1 cellular context compared by ENCODE assay signal in genomic region chr19:32345261-32346207, GRCh38.
TF ChIP-seq lines count a peak whose summit lies in the region.

TSS of gene ZNF507 (plus strand) at chr19:32345610. CDS start at chr19:32352831, 7,221 bp downstream.

TF ChIP-seq in K562, 482 proteins besides CTCF, POLR2A, EP300 and RAD21 (continued from another document and continues in another):
- TF ChIP-seq FOXJ3 (CRISPR knock-in tag; IDR thresholded peaks at IDR 0.05), result no peak
- TF ChIP-seq ELK1 (CRISPR knock-in tag; IDR thresholded peaks at IDR 0.05), result no peak
- TF ChIP-seq, protein P1, sequence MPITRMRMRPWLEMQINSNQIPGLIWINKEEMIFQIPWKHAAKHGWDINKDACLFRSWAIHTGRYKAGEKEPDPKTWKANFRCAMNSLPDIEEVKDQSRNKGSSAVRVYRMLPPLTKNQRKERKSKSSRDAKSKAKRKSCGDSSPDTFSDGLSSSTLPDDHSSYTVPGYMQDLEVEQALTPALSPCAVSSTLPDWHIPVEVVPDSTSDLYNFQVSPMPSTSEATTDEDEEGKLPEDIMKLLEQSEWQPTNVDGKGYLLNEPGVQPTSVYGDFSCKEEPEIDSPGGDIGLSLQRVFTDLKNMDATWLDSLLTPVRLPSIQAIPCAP (CRISPR knock-in tag; IDR thresholded peaks at IDR 0.05; ENCODE audit: borderline replicate concordance), result no peak
- TF ChIP-seq YBX1 (IDR thresholded peaks at IDR 0.05), result no peak
- TF ChIP-seq, protein P2, sequence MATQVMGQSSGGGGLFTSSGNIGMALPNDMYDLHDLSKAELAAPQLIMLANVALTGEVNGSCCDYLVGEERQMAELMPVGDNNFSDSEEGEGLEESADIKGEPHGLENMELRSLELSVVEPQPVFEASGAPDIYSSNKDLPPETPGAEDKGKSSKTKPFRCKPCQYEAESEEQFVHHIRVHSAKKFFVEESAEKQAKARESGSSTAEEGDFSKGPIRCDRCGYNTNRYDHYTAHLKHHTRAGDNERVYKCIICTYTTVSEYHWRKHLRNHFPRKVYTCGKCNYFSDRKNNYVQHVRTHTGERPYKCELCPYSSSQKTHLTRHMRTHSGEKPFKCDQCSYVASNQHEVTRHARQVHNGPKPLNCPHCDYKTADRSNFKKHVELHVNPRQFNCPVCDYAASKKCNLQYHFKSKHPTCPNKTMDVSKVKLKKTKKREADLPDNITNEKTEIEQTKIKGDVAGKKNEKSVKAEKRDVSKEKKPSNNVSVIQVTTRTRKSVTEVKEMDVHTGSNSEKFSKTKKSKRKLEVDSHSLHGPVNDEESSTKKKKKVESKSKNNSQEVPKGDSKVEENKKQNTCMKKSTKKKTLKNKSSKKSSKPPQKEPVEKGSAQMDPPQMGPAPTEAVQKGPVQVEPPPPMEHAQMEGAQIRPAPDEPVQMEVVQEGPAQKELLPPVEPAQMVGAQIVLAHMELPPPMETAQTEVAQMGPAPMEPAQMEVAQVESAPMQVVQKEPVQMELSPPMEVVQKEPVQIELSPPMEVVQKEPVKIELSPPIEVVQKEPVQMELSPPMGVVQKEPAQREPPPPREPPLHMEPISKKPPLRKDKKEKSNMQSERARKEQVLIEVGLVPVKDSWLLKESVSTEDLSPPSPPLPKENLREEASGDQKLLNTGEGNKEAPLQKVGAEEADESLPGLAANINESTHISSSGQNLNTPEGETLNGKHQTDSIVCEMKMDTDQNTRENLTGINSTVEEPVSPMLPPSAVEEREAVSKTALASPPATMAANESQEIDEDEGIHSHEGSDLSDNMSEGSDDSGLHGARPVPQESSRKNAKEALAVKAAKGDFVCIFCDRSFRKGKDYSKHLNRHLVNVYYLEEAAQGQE (CRISPR knock-in tag; IDR thresholded peaks at IDR 0.05; ENCODE audit: low read depth), result no peak
- no peak for TF ChIP-seq ZNF444 (CRISPR knock-in tag; IDR thresholded peaks at IDR 0.05)
- TF ChIP-seq GMEB1 (CRISPR knock-in tag; IDR thresholded peaks at IDR 0.05), result no peak
- TF ChIP-seq CXXC5 (CRISPR knock-in tag; IDR thresholded peaks at IDR 0.05), result peak; percentile 86
- TF ChIP-seq PATZ1 (CRISPR knock-in tag; IDR thresholded peaks at IDR 0.05; ENCODE audit: borderline replicate concordance), result no peak
- TF ChIP-seq POLR2AphosphoS5 (IDR thresholded peaks at IDR 0.05; ENCODE audit: control insufficient read depth, insufficient read depth, low read depth, low read length), result peak; percentile 65; the same call in 1 of the 2 replicates
- TF ChIP-seq ZNF717 (CRISPR knock-in tag; IDR thresholded peaks at IDR 0.05), result no peak
- TF ChIP-seq SMC3 (conservative IDR thresholded peaks at IDR 0.05; ENCODE audit: insufficient read depth, low read depth, low read length), result no peak
- TF ChIP-seq MAX (CRISPR knock-in tag; IDR thresholded peaks at IDR 0.05), result peak; percentile 87
- peak in 1 of 2 experiments; percentile 50; a peak in 1 of 4 replicates for TF ChIP-seq ARNT (IDR thresholded peaks at IDR 0.05)
- TF ChIP-seq ILK (tag; IDR thresholded peaks at IDR 0.05; ENCODE audit: borderline replicate concordance, low read depth), result no peak
- TF ChIP-seq SAP30 (IDR thresholded peaks at IDR 0.05; ENCODE audit: borderline replicate concordance, insufficient read depth, low read depth, low read length, poor library complexity, severe bottlenecking), result peak; percentile 91
- no peak for TF ChIP-seq THRAP3 (IDR thresholded peaks at IDR 0.05; ENCODE audit: borderline replicate concordance)
- no peak for TF ChIP-seq TARDBP (IDR thresholded peaks at IDR 0.05)
- TF ChIP-seq, protein P3, sequence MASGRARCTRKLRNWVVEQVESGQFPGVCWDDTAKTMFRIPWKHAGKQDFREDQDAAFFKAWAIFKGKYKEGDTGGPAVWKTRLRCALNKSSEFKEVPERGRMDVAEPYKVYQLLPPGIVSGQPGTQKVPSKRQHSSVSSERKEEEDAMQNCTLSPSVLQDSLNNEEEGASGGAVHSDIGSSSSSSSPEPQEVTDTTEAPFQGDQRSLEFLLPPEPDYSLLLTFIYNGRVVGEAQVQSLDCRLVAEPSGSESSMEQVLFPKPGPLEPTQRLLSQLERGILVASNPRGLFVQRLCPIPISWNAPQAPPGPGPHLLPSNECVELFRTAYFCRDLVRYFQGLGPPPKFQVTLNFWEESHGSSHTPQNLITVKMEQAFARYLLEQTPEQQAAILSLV (tag; IDR thresholded peaks at IDR 0.05), result no peak
- TF ChIP-seq ZNF282 (CRISPR knock-in tag; IDR thresholded peaks at IDR 0.05), result no peak
- TF ChIP-seq, protein P4, sequence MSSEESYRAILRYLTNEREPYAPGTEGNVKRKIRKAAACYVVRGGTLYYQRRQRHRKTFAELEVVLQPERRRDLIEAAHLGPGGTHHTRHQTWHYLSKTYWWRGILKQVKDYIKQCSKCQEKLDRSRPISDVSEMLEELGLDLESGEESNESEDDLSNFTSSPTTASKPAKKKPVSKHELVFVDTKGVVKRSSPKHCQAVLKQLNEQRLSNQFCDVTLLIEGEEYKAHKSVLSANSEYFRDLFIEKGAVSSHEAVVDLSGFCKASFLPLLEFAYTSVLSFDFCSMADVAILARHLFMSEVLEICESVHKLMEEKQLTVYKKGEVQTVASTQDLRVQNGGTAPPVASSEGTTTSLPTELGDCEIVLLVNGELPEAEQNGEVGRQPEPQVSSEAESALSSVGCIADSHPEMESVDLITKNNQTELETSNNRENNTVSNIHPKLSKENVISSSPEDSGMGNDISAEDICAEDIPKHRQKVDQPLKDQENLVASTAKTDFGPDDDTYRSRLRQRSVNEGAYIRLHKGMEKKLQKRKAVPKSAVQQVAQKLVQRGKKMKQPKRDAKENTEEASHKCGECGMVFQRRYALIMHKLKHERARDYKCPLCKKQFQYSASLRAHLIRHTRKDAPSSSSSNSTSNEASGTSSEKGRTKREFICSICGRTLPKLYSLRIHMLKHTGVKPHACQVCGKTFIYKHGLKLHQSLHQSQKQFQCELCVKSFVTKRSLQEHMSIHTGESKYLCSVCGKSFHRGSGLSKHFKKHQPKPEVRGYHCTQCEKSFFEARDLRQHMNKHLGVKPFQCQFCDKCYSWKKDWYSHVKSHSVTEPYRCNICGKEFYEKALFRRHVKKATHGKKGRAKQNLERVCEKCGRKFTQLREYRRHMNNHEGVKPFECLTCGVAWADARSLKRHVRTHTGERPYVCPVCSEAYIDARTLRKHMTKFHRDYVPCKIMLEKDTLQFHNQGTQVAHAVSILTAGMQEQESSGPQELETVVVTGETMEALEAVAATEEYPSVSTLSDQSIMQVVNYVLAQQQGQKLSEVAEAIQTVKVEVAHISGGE (CRISPR knock-in tag; IDR thresholded peaks at IDR 0.05), result peak in 2 of 3 experiments; percentile 10 to 68; a peak in 1 of 6 replicates
- no peak for TF ChIP-seq MCM7 (IDR thresholded peaks at IDR 0.05)
- TF ChIP-seq NELFE (IDR thresholded peaks at IDR 0.05; ENCODE audit: insufficient read depth, insufficient read length), result no peak
- TF ChIP-seq BCOR (IDR thresholded peaks at IDR 0.05), result no peak
- no peak for TF ChIP-seq ZNF146 (CRISPR knock-in tag; IDR thresholded peaks at IDR 0.05; ENCODE audit: unreplicated experiment)
- no peak for TF ChIP-seq GTF3C2 (IDR thresholded peaks at IDR 0.05; ENCODE audit: borderline replicate concordance, extremely low read depth, insufficient read length)
- TF ChIP-seq, protein P5, sequence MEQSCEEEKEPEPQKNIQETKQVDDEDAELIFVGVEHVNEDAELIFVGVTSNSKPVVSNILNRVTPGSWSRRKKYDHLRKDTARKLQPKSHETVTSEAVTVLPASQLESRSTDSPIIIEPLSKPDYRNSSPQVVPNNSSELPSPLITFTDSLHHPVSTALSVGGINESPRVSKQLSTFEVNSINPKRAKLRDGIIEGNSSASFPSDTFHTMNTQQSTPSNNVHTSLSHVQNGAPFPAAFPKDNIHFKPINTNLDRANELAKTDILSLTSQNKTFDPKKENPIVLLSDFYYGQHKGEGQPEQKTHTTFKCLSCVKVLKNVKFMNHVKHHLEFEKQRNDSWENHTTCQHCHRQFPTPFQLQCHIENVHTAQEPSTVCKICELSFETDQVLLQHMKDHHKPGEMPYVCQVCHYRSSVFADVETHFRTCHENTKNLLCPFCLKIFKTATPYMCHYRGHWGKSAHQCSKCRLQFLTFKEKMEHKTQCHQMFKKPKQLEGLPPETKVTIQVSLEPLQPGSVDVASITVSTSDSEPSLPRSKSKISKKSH (CRISPR knock-in tag; IDR thresholded peaks at IDR 0.05), result no peak
- peak; percentile 89 for TF ChIP-seq NKRF (IDR thresholded peaks at IDR 0.05; ENCODE audit: borderline replicate concordance)
- TF ChIP-seq CEBPG (CRISPR knock-in tag; IDR thresholded peaks at IDR 0.05), result no peak
- no peak for TF ChIP-seq CEBPG (tag; conservative IDR thresholded peaks at IDR 0.05 in 1 of 2, IDR thresholded peaks at IDR 0.05 in 1 of 2)
- TF ChIP-seq BDP1 (IDR thresholded peaks at IDR 0.05; ENCODE audit: insufficient read depth, insufficient read length), result no peak
- no peak for TF ChIP-seq NR0B1 (IDR thresholded peaks at IDR 0.05; ENCODE audit: partially characterized antibody)
- TF ChIP-seq CBX1 (IDR thresholded peaks at IDR 0.05; ENCODE audit: low read depth), result peak; percentile 82; the same call in 1 of the 2 replicates
- no peak for TF ChIP-seq XRCC4 (IDR thresholded peaks at IDR 0.05; ENCODE audit: extremely low read depth, insufficient read depth, insufficient read length)
- no peak for TF ChIP-seq MECOM (CRISPR knock-in tag; IDR thresholded peaks at IDR 0.05)
